10 cellular contexts compared by ENCODE assay signal in genomic region chr6:111580826-111581505, GRCh38. TPM values are rescaled to one million over a fixed set of nuclear protein-coding genes. Genes with fewer than 3 reads are reported as not detected.
DNase-seq lines count a peak whose midpoint lies in the region; ATAC-seq and TF ChIP-seq lines count a peak whose summit lies in the region.
"Had no signal": no experiment of that assay in that cellular context is flagged by ENCODE, and none has a peak within 500 bp of the region (broad histone marks: within the 10 kb centered on the region; RNA-seq: fewer than 3 reads in every experiment).

No MANE protein-coding gene starts in this region.

- H3K27ac Mint-ChIP-seq in activated naive CD8-positive, alpha-beta T cell: peak overlapping the region; percentile 46
- H3K27ac Mint-ChIP-seq in activated naive CD8-positive, alpha-beta T cell treated with anti-CD3 and anti-CD28 coated beads, Interleukin-2, amount 50 U/mL, for 24 hours: no peak overlapping the region
- peak overlapping the region; percentile 20 for H3K27ac Mint-ChIP-seq in activated T-helper 17 cell treated with anti-CD3 and anti-CD28 coated beads, Interleukin-2, amount 50 U/mL, for 72 hours
- H3K27ac Mint-ChIP-seq: activated naive CD4-positive, alpha-beta T cell treated with anti-CD3 and anti-CD28 coated beads, Interleukin-2, amount 50 U/mL, for 24 hours had no signal

- H3K36me3 ChIP-seq in aorta (ENCODE audit: control insufficient read depth in 1 of 2, insufficient read depth in 2 of 2, low read length in 1 of 2): peaks cover 2 to 3% of the 10 kb centered on the region in 2 donors
- peaks cover 17 to 44% (median 41%) of the 10 kb centered on the region in 4 donors for H3K36me3 ChIP-seq in stomach

- WGBS in aorta, 2 donors: 44 to 52% methylated on average over 9 of the region's 9 CpGs
- 73 to 80% (median 77%) methylated on average over 9 of the region's 9 CpGs for WGBS in stomach, 5 donors

- peaks cover 6% of the 10 kb centered on the region for H3K36me3 Mint-ChIP-seq in activated naive CD8-positive, alpha-beta T cell
- H3K36me3 Mint-ChIP-seq in activated naive CD8-positive, alpha-beta T cell treated with anti-CD3 and anti-CD28 coated beads, Interleukin-2, amount 50 U/mL, for 24 hours (ENCODE audit: low read depth): peaks cover 13% of the 10 kb centered on the region
- peaks cover 68% of the 10 kb centered on the region for H3K36me3 Mint-ChIP-seq in activated T-helper 17 cell treated with anti-CD3 and anti-CD28 coated beads, Interleukin-2, amount 50 U/mL, for 72 hours (ENCODE audit: low read depth)

- intact Hi-C loops in aorta (cut with DNase I): no loop called here
- intact Hi-C loops in stomach (cut with DNase I; ENCODE audit: low total_unique reads): no loop called here

- H3K27me3 ChIP-seq in aorta (ENCODE audit: control insufficient read depth in 1 of 2, insufficient read depth in 2 of 2, low read length in 1 of 2): no peaks in the 10 kb centered on the region
- no peaks in the 10 kb centered on the region for H3K27me3 ChIP-seq in stomach

- no peak for DNase-seq in activated naive CD8-positive, alpha-beta T cell treated with anti-CD3 and anti-CD28 coated beads, Interleukin-2, amount 50 U/mL, for 24 hours
- peak; percentile 54 for DNase-seq in iPS-NIHi11 (ENCODE audit: low spot score)
- peak in 1 of 2 donors; percentile 71 for DNase-seq in aorta
- no peak for DNase-seq in GM03348 (ENCODE audit: low spot score)
- no peak for DNase-seq in RKO (ENCODE audit: low spot score)
- DNase-seq in stomach: no peak
- DNase-seq: NCI-H524 had no signal

- H3K9me3 ChIP-seq in aorta (ENCODE audit: control insufficient read depth, low read length) (no peaks in the 10 kb centered on the region), stomach (no peaks in the 10 kb centered on the region)

- no peak for TF ChIP-seq EP300 in stomach (IDR thresholded peaks at IDR 0.05)

- no peak overlapping the region for H3K4me3 ChIP-seq in aorta (ENCODE audit: low read length in 2 of 2)
- no peak overlapping the region for H3K4me3 ChIP-seq in stomach

- peaks cover 0 to 3% of the 10 kb centered on the region in 2 donors for H3K4me1 ChIP-seq in aorta (ENCODE audit: control insufficient read depth in 1 of 2, insufficient read depth in 2 of 2, low read length in 2 of 2)
- H3K4me1 ChIP-seq in stomach: peaks cover 27 to 59% (median 44%) of the 10 kb centered on the region in 4 donors

- H3K4me3 Mint-ChIP-seq in activated naive CD8-positive, alpha-beta T cell: no peak overlapping the region
- H3K4me3 Mint-ChIP-seq in activated naive CD8-positive, alpha-beta T cell treated with anti-CD3 and anti-CD28 coated beads, Interleukin-2, amount 50 U/mL, for 24 hours: no peak overlapping the region
- H3K4me3 Mint-ChIP-seq in activated T-helper 17 cell treated with anti-CD3 and anti-CD28 coated beads, Interleukin-2, amount 50 U/mL, for 72 hours: no peak overlapping the region
- H3K4me3 Mint-ChIP-seq: activated naive CD4-positive, alpha-beta T cell treated with anti-CD3 and anti-CD28 coated beads, Interleukin-2, amount 50 U/mL, for 24 hours had no signal

- no peak for TF ChIP-seq POLR2A in stomach (IDR thresholded peaks at IDR 0.05)

- H3K4me1 Mint-ChIP-seq in activated naive CD8-positive, alpha-beta T cell (ENCODE audit: low read depth): peaks cover 24% of the 10 kb centered on the region
- peaks cover 3% of the 10 kb centered on the region for H3K4me1 Mint-ChIP-seq in activated naive CD8-positive, alpha-beta T cell treated with anti-CD3 and anti-CD28 coated beads, Interleukin-2, amount 50 U/mL, for 24 hours
- H3K4me1 Mint-ChIP-seq in activated T-helper 17 cell treated with anti-CD3 and anti-CD28 coated beads, Interleukin-2, amount 50 U/mL, for 72 hours: peaks cover 19% of the 10 kb centered on the region

- H3K27me3 Mint-ChIP-seq in activated naive CD8-positive, alpha-beta T cell: no peaks in the 10 kb centered on the region
- no peaks in the 10 kb centered on the region for H3K27me3 Mint-ChIP-seq in activated naive CD8-positive, alpha-beta T cell treated with anti-CD3 and anti-CD28 coated beads, Interleukin-2, amount 50 U/mL, for 24 hours
- H3K27me3 Mint-ChIP-seq in activated T-helper 17 cell treated with anti-CD3 and anti-CD28 coated beads, Interleukin-2, amount 50 U/mL, for 72 hours: no peaks in the 10 kb centered on the region
- H3K27me3 Mint-ChIP-seq: activated naive CD4-positive, alpha-beta T cell treated with anti-CD3 and anti-CD28 coated beads, Interleukin-2, amount 50 U/mL, for 24 hours had no signal

- ATAC-seq in activated naive CD8-positive, alpha-beta T cell treated with anti-CD3 and anti-CD28 coated beads, Interleukin-2, amount 50 U/mL, for 24 hours: no peak
- ATAC-seq in activated T-helper 17 cell treated with anti-CD3 and anti-CD28 coated beads, Interleukin-2, amount 50 U/mL, for 72 hours (replicated peaks): no peak
- peak; percentile 57 for ATAC-seq in aorta (ENCODE audit: low FRiP score)

- H3K9me3 Mint-ChIP-seq in activated naive CD8-positive, alpha-beta T cell (ENCODE audit: low read depth): no peaks in the 10 kb centered on the region
- H3K9me3 Mint-ChIP-seq in activated naive CD8-positive, alpha-beta T cell treated with anti-CD3 and anti-CD28 coated beads, Interleukin-2, amount 50 U/mL, for 24 hours: no peaks in the 10 kb centered on the region
- no peaks in the 10 kb centered on the region for H3K9me3 Mint-ChIP-seq in activated T-helper 17 cell treated with anti-CD3 and anti-CD28 coated beads, Interleukin-2, amount 50 U/mL, for 72 hours
- H3K9me3 Mint-ChIP-seq: activated naive CD4-positive, alpha-beta T cell treated with anti-CD3 and anti-CD28 coated beads, Interleukin-2, amount 50 U/mL, for 24 hours had no signal

- H3K27ac ChIP-seq in aorta (ENCODE audit: low read depth in 1 of 2, low read length in 2 of 2) (no peak overlapping the region), stomach (peak overlapping the region in 2 of 5 donors; percentile 7 to 19)

- no peak for TF ChIP-seq CTCF in stomach (IDR thresholded peaks at IDR 0.05)

RNA-seq across cellular contexts. Expression of gene TRAF3IP2, which starts 24.7 kb away (rescaled TPM):
- total RNA-seq in activated T-helper 17 cell treated with anti-CD3 and anti-CD28 coated beads, Interleukin-2, amount 50 U/mL, for 72 hours: 10 to 100 TPM; 36.5 to 63.6 TPM
- total RNA-seq in aorta: 10 to 100 TPM; 24.7 to 39.0 TPM
- polyA plus RNA-seq in aorta: 10 to 100 TPM; 12.0 to 12.2 TPM
- total RNA-seq in stomach: 10 to 100 TPM; 11.1 to 87.2 (median 23.5) TPM
- 10 to 100 TPM; 40.6 to 64.4 (median 62.5) TPM for polyA plus RNA-seq in stomach
